22 cellular contexts compared by ENCODE assay signal in the genomic region with DNA sequence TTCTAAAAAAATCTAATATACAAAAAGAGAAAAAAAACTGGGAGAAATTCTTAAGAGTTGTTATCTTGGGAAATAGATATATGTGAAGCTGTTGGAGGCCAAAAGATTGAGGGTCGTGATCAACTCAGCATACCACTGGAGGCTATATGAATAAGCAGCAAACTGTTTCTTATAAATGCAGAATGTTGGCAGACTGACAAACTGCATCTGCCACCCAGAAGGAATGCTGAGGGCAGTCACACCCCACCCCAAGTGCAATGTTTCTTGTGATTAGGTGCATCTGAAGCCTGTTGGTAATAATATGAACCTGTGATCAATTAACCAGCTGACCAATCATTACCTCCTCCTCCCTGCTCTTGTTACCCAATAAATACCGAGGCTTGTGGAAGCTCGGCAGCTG.
"Had no signal": no experiment of that assay in that cellular context is flagged by ENCODE, and none has a peak within 500 bp of the region (broad histone marks: within the 10 kb centered on the region; RNA-seq: fewer than 3 reads in every experiment).

No MANE protein-coding gene starts in this region.

- H3K9me3 ChIP-seq: vagina had no signal

- H3K4me2 ChIP-seq: smooth muscle cell had no signal

- H3K4me1 ChIP-seq: left lung, vagina had no signal

- H3K4me3 ChIP-seq: cardiac muscle cell, left lung, lung, smooth muscle cell, thoracic aorta, vagina had no signal

- H3K36me3 ChIP-seq: cardiac muscle cell, left lung, thoracic aorta, vagina had no signal

- H3K27me3 ChIP-seq: cardiac muscle cell, left lung, vagina had no signal

- H3K27ac ChIP-seq: cardiac muscle cell, left lung, thoracic aorta, vagina had no signal

- ATAC-seq: activated T-cell treated with anti-CD3 and anti-CD28 coated beads, Interleukin-2, amount 50 U/mL, for 72 hours; left lung; natural killer cell; sciatic nerve; stimulated activated naive B cell treated with anti-CD40 and anti-IgM and Interleukin-4, amounts not matched to agents 10 μg/mL and 1 μg/mL and 100 μg/mL, for 72 hours had no signal

- DNase-seq: activated CD4-positive, alpha-beta T cell treated with anti-CD3 and anti-CD28 coated beads, Interleukin-2, amount 50 U/mL, for 4 hours; activated effector memory CD4-positive, alpha-beta T cell treated with Interleukin-2 at 50 U/mL for 16 hours; activated naive CD4-positive, alpha-beta T cell treated with anti-CD3 and anti-CD28 coated beads for 36 hours; activated naive CD8-positive, alpha-beta T cell treated with anti-CD3 and anti-CD28 coated beads, Interleukin-2, amount 10 ng/mL, durations not matched to agents 7 days and 5 days; activated T-cell treated with anti-CD3 and anti-CD28 coated beads, Interleukin-2, amount 50 U/mL, for 72 hours; amygdala; effector CD4-positive, alpha-beta T cell; erythroblast; foreskin melanocyte; immature natural killer cell; left lung; natural killer cell; stimulated activated CD4-positive, alpha-beta T cell treated with anti-CD3 and anti-CD28 coated beads, Interleukin-15, amount 100 ng/mL, for 24 hours; stimulated activated CD4-positive, alpha-beta T cell treated with anti-CD3 and anti-CD28 coated beads, Interleukin-2, amount 100 ng/mL, for 48 hours; stimulated activated CD8-positive, alpha-beta memory T cell treated with anti-CD3 and anti-CD28 coated beads, Interleukin-4, amount 100 ng/mL, for 48 hours; stimulated activated naive B cell treated with anti-CD40 and anti-IgM and Interleukin-4, amounts not matched to agents 10 μg/mL and 1 μg/mL and 100 μg/mL, for 72 hours had no signal
